17 cellular contexts compared by ENCODE assay signal in genomic region chr11:59866397-59866796, GRCh38. TPM values are rescaled to one million over a fixed set of nuclear protein-coding genes. Genes with fewer than 3 reads are reported as not detected.
DNase-seq lines count a peak whose midpoint lies in the region; TF ChIP-seq lines count a peak whose summit lies in the region.
"Had no signal": no experiment of that assay in that cellular context is flagged by ENCODE, and none has a peak within 500 bp of the region (broad histone marks: within the 10 kb centered on the region; RNA-seq: fewer than 3 reads in every experiment).

A gene with protein sequence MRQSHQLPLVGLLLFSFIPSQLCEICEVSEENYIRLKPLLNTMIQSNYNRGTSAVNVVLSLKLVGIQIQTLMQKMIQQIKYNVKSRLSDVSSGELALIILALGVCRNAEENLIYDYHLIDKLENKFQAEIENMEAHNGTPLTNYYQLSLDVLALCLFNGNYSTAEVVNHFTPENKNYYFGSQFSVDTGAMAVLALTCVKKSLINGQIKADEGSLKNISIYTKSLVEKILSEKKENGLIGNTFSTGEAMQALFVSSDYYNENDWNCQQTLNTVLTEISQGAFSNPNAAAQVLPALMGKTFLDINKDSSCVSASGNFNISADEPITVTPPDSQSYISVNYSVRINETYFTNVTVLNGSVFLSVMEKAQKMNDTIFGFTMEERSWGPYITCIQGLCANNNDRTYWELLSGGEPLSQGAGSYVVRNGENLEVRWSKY (minus strand): TSS chr11:59866487. CDS start chr11:59866470, 17 bp downstream.

- H2AFZ ChIP-seq in hepatocyte, result no peak within 1 kb of the TSS

- DNase-seq in DMS53 (lab: John Stamatoyannopoulos, UW) (peak; percentile 23), DMS53 treated with DMSO at 0.1 percent for 48 hours (lab: John Stamatoyannopoulos, UW; ENCODE audit: unreplicated experiment) (no peak), SK-MEL-5 (ENCODE audit: low read depth, low spot score) (peak; percentile 68), hepatocyte (ENCODE audit: low spot score) (peak; percentile 36), MG63 (no peak), endothelial cell (ENCODE audit: low spot score) (no peak), caudate nucleus (lab: John Stamatoyannopoulos, UW) (no peak), NCI-H1694 (lab: John Stamatoyannopoulos, UW) (no peak)
- DNase-seq: 8988T, activated gamma-delta T cell treated with Interleukin-2 at 50 U/mL for 16 hours, DMS153, hippocampal formation, NCI-H1048, nucleus accumbens, RPMI8226, thyroid gland had no signal

- H3K4me1 ChIP-seq in hepatocyte (ENCODE audit: insufficient read depth), result no peaks in the 10 kb centered on the region
- H3K4me1 ChIP-seq: thyroid gland had no signal

- no peaks in the 10 kb centered on the region for H3K4me1 Mint-ChIP-seq in endothelial cell (ENCODE audit: unreplicated experiment)

- H3K36me3 ChIP-seq in hepatocyte (replicated peaks; ENCODE audit: insufficient read depth, low read depth) (no peaks in the 10 kb centered on the region), MG63 (no peaks in the 10 kb centered on the region)
- H3K36me3 ChIP-seq: thyroid gland had no signal

- H3K79me2 ChIP-seq in hepatocyte, result no peaks in the 10 kb centered on the region

- H4K20me1 ChIP-seq in hepatocyte (ENCODE audit: insufficient read depth, poor library complexity, severe bottlenecking), result no peaks in the 10 kb centered on the region

- no peak within 1 kb of the TSS for H3K27ac Mint-ChIP-seq in endothelial cell (ENCODE audit: unreplicated experiment)

- no peaks in the 10 kb centered on the region for H3K27me3 Mint-ChIP-seq in endothelial cell (ENCODE audit: unreplicated experiment)

- no peak within 1 kb of the TSS for H3K4me2 ChIP-seq in hepatocyte

- H3K27me3 ChIP-seq in hepatocyte (no peaks in the 10 kb centered on the region), MG63 (no peaks in the 10 kb centered on the region)
- H3K27me3 ChIP-seq: thyroid gland had no signal

- H3K36me3 Mint-ChIP-seq in endothelial cell (ENCODE audit: low read depth, unreplicated experiment), result peaks cover 8% of the 10 kb centered on the region

- in situ Hi-C loops in SK-MEL-5 (cut with HindIII; ENCODE audit: low pct_unique_long_range_greater_than_20kb, low sequenced_read_pairs), result no loop called here

- H3K27ac ChIP-seq in hepatocyte, result peak within 1 kb of the TSS; percentile 23
- no peak within 1 kb of the TSS for H3K27ac ChIP-seq in caudate nucleus (ENCODE audit: low read depth, low read length)
- H3K27ac ChIP-seq: thyroid gland had no signal

- H3K9me2 ChIP-seq in hepatocyte (replicated peaks; ENCODE audit: insufficient read depth), result no peaks in the 10 kb centered on the region

- H3K4me3 ChIP-seq in hepatocyte (no peak within 1 kb of the TSS), MG63 (no peak within 1 kb of the TSS)
- H3K4me3 ChIP-seq: thyroid gland had no signal

- TF ChIP-seq CTCF in hepatocyte (IDR thresholded peaks at IDR 0.05; ENCODE audit: poor library complexity) (no peak), endothelial cell (IDR thresholded peaks at IDR 0.05; ENCODE audit: unreplicated experiment) (no peak)

- H3K4me3 Mint-ChIP-seq in endothelial cell (ENCODE audit: unreplicated experiment), result no peak within 1 kb of the TSS

- no peaks in the 10 kb centered on the region for H3K9me3 Mint-ChIP-seq in endothelial cell (ENCODE audit: unreplicated experiment)

- 85% methylated on average over 3 of the region's 3 CpGs for WGBS in hepatocyte (ENCODE audit: low lambda C conversion rate, missing lambda C conversion rate)

- H3K9me3 ChIP-seq in hepatocyte (ENCODE audit: low read depth) (no peaks in the 10 kb centered on the region), MG63 (peaks cover 5% of the 10 kb centered on the region)
- H3K9me3 ChIP-seq: thyroid gland had no signal

RNA-seq across cellular contexts. Expression of the gene that starts here (rescaled TPM):
- 219 and 227 TPM in 2 replicates for total RNA-seq in SK-MEL-5 (2014; rRNA removed; shearing (Covaris generic))
- polyA plus RNA-seq in SK-MEL-5 (2015; cell fraction: cytosol; rRNA removed), result 186 and 213 TPM in 2 replicates
- polyA plus RNA-seq in SK-MEL-5 (2015; cell fraction: nucleus; rRNA removed), result 28.2 and 44.0 TPM in 2 replicates
- 35.6 and 54.1 TPM in 2 replicates for total RNA-seq in hepatocyte
- polyA plus RNA-seq in hepatocyte, result 27.8 and 28.2 TPM in 2 replicates
- total RNA-seq in MG63 (2014; rRNA removed; shearing (Covaris generic); ENCODE audit: low replicate concordance), result not detected in 2 replicates
- total RNA-seq in endothelial cell (ENCODE audit: unreplicated experiment), result not detected
- total RNA-seq: activated CD8-positive, alpha-beta memory T cell treated with anti-CD3 and anti-CD28 coated beads for 36 hours; thyroid gland had no signal

Comparison
In these comparisons a context has a peak if more than half of its experiments do, and no peak if none do; other contexts are left out.
1. RNA of the gene that starts here (total RNA-seq): 219 to 227 TPM in SK-MEL-5 and 35.6 to 54.1 TPM in hepatocyte; not detected in MG63 and not detected in endothelial cell (single experiment); every median in the first group is over 10 times any median in the second.
2. DNase-seq: peak in DMS53 (single experiment), SK-MEL-5 (single experiment) and hepatocyte (single experiment); none in DMS53 treated with DMSO at 0.1 percent for 48 hours (single experiment), MG63 (single experiment), endothelial cell (single experiment), caudate nucleus (0 of 61) and NCI-H1694 (single experiment).